ENCODE assay signal across 16 cellular contexts in genomic region chr20:10489853-10490627, GRCh38. TPM values are rescaled to one million over a fixed set of nuclear protein-coding genes. Genes with fewer than 3 reads are reported as not detected.
DNase-seq lines count a peak whose midpoint lies in the region; ATAC-seq and TF ChIP-seq lines count a peak whose summit lies in the region.
"Had no signal": no experiment of that assay in that cellular context is flagged by ENCODE, and none has a peak within 500 bp of the region (broad histone marks: within the 10 kb centered on the region; RNA-seq: fewer than 3 reads in every experiment).

No MANE protein-coding gene starts in this region.

- no peak overlapping the region for H3K4me3 Mint-ChIP-seq in activated CD8-positive, alpha-beta T cell treated with anti-CD3 and anti-CD28 coated beads for 36 hours
- no peak overlapping the region for H3K4me3 Mint-ChIP-seq in activated CD8-positive, alpha-beta T cell treated with anti-CD3 and anti-CD28 coated beads, Interleukin-2, amount 10 ng/mL, durations not matched to agents 7 days and 5 days
- H3K4me3 Mint-ChIP-seq in activated naive CD8-positive, alpha-beta T cell treated with anti-CD3 and anti-CD28 coated beads, Interleukin-2, amount 10 ng/mL, durations not matched to agents 7 days and 5 days: peak overlapping the region; percentile 4
- no peak overlapping the region for H3K4me3 Mint-ChIP-seq in glutamatergic neuron (ENCODE audit: unreplicated experiment)
- H3K4me3 Mint-ChIP-seq in stimulated activated effector memory CD8-positive, alpha-beta T cell treated with anti-CD3 and anti-CD28 coated beads, Interleukin-12 subunit alpha, Interleukin-12 subunit beta, amount 100 ng/mL, for 72 hours: no peak overlapping the region
- H3K4me3 Mint-ChIP-seq: activated CD8-positive, alpha-beta memory T cell treated with anti-CD3 and anti-CD28 coated beads, Interleukin-2, amount 10 ng/mL, durations not matched to agents 7 days and 5 days had no signal

- H3K27ac Mint-ChIP-seq in activated CD8-positive, alpha-beta T cell treated with anti-CD3 and anti-CD28 coated beads for 36 hours: no peak overlapping the region
- H3K27ac Mint-ChIP-seq in activated CD8-positive, alpha-beta T cell treated with anti-CD3 and anti-CD28 coated beads, Interleukin-2, amount 10 ng/mL, durations not matched to agents 7 days and 5 days: no peak overlapping the region
- H3K27ac Mint-ChIP-seq in activated naive CD8-positive, alpha-beta T cell treated with anti-CD3 and anti-CD28 coated beads, Interleukin-2, amount 10 ng/mL, durations not matched to agents 7 days and 5 days: peak overlapping the region; percentile 64
- peak overlapping the region; percentile 71 for H3K27ac Mint-ChIP-seq in glutamatergic neuron (ENCODE audit: unreplicated experiment)
- H3K27ac Mint-ChIP-seq in stimulated activated effector memory CD8-positive, alpha-beta T cell treated with anti-CD3 and anti-CD28 coated beads, Interleukin-12 subunit alpha, Interleukin-12 subunit beta, amount 100 ng/mL, for 72 hours: peak overlapping the region; percentile 13
- H3K27ac Mint-ChIP-seq: activated CD8-positive, alpha-beta memory T cell treated with anti-CD3 and anti-CD28 coated beads, Interleukin-2, amount 10 ng/mL, durations not matched to agents 7 days and 5 days had no signal

- intact Hi-C loops in activated CD8-positive, alpha-beta T cell treated with anti-CD3 and anti-CD28 coated beads for 36 hours (cut with micrococcal nuclease): no loop called here
- intact Hi-C loops in spleen (cut with DNase I; ENCODE audit: low total_unique reads): no loop called here

- CTCF ChIA-PET in activated CD8-positive, alpha-beta T cell treated with anti-CD3 and anti-CD28 coated beads for 36 hours (lab: Charles Lee): no interaction called here
- CTCF ChIA-PET in activated CD8-positive, alpha-beta T cell treated with anti-CD3 and anti-CD28 coated beads, Interleukin-2, amount 10 ng/mL, durations not matched to agents 7 days and 5 days (lab: Charles Lee): interaction anchor here (1.1 kb wide), 1 partner anchor 1054 kb away, joined by 3 read pairs; no protein-coding TSS in a partner anchor

- H3K27me3 Mint-ChIP-seq in activated CD8-positive, alpha-beta T cell treated with anti-CD3 and anti-CD28 coated beads for 36 hours: no peaks in the 10 kb centered on the region
- H3K27me3 Mint-ChIP-seq in activated CD8-positive, alpha-beta T cell treated with anti-CD3 and anti-CD28 coated beads, Interleukin-2, amount 10 ng/mL, durations not matched to agents 7 days and 5 days (ENCODE audit: low read depth): no peaks in the 10 kb centered on the region
- no peaks in the 10 kb centered on the region for H3K27me3 Mint-ChIP-seq in activated naive CD8-positive, alpha-beta T cell treated with anti-CD3 and anti-CD28 coated beads, Interleukin-2, amount 10 ng/mL, durations not matched to agents 7 days and 5 days
- no peaks in the 10 kb centered on the region for H3K27me3 Mint-ChIP-seq in glutamatergic neuron (ENCODE audit: unreplicated experiment)
- H3K27me3 Mint-ChIP-seq: activated CD8-positive, alpha-beta memory T cell treated with anti-CD3 and anti-CD28 coated beads, Interleukin-2, amount 10 ng/mL, durations not matched to agents 7 days and 5 days had no signal

- peaks cover 0 to 66% (median 16%) of the 10 kb centered on the region in 6 donors for H3K4me1 ChIP-seq in spleen
- H3K4me1 ChIP-seq: gastrocnemius medialis had no signal

- H3K36me3 ChIP-seq in spleen: no peaks in the 10 kb centered on the region
- H3K36me3 ChIP-seq: gastrocnemius medialis, suprapubic skin had no signal

- H3K9me3 ChIP-seq in spleen: no peaks in the 10 kb centered on the region
- H3K9me3 ChIP-seq: gastrocnemius medialis, suprapubic skin had no signal

- POLR2A ChIA-PET in activated CD8-positive, alpha-beta T cell treated with anti-CD3 and anti-CD28 coated beads for 36 hours (lab: Charles Lee): no interaction called here
- POLR2A ChIA-PET in activated CD8-positive, alpha-beta T cell treated with anti-CD3 and anti-CD28 coated beads, Interleukin-2, amount 10 ng/mL, durations not matched to agents 7 days and 5 days (lab: Charles Lee): no interaction called here
- POLR2A ChIA-PET in activated naive CD8-positive, alpha-beta T cell treated with anti-CD3 and anti-CD28 coated beads, Interleukin-2, amount 10 ng/mL, durations not matched to agents 7 days and 5 days (lab: Charles Lee): no interaction called here

- no peaks in the 10 kb centered on the region for H3K9me3 Mint-ChIP-seq in activated CD8-positive, alpha-beta T cell treated with anti-CD3 and anti-CD28 coated beads for 36 hours
- no peaks in the 10 kb centered on the region for H3K9me3 Mint-ChIP-seq in activated CD8-positive, alpha-beta T cell treated with anti-CD3 and anti-CD28 coated beads, Interleukin-2, amount 10 ng/mL, durations not matched to agents 7 days and 5 days (ENCODE audit: insufficient read depth)
- no peaks in the 10 kb centered on the region for H3K9me3 Mint-ChIP-seq in activated naive CD8-positive, alpha-beta T cell treated with anti-CD3 and anti-CD28 coated beads, Interleukin-2, amount 10 ng/mL, durations not matched to agents 7 days and 5 days
- no peaks in the 10 kb centered on the region for H3K9me3 Mint-ChIP-seq in glutamatergic neuron (ENCODE audit: unreplicated experiment)
- no peaks in the 10 kb centered on the region for H3K9me3 Mint-ChIP-seq in stimulated activated effector memory CD8-positive, alpha-beta T cell treated with anti-CD3 and anti-CD28 coated beads, Interleukin-12 subunit alpha, Interleukin-12 subunit beta, amount 100 ng/mL, for 72 hours

- TF ChIP-seq POLR2A in spleen (IDR thresholded peaks at IDR 0.05): no peak

- no peaks in the 10 kb centered on the region for H3K27me3 ChIP-seq in spleen (replicated peaks in 1 of 7)
- H3K27me3 ChIP-seq: gastrocnemius medialis, suprapubic skin had no signal

- ATAC-seq in activated CD8-positive, alpha-beta T cell treated with anti-CD3 and anti-CD28 coated beads for 36 hours: peak; percentile 34
- no peak for ATAC-seq in activated CD8-positive, alpha-beta T cell treated with anti-CD3 and anti-CD28 coated beads, Interleukin-2, amount 10 ng/mL, durations not matched to agents 7 days and 5 days
- ATAC-seq in activated naive CD8-positive, alpha-beta T cell treated with anti-CD3 and anti-CD28 coated beads, Interleukin-2, amount 10 ng/mL, durations not matched to agents 7 days and 5 days (ENCODE audit: low read depth): no peak
- ATAC-seq in stimulated activated effector memory CD8-positive, alpha-beta T cell treated with anti-CD3 and anti-CD28 coated beads, Interleukin-12 subunit alpha, Interleukin-12 subunit beta, amount 100 ng/mL, for 72 hours: no peak
- ATAC-seq: activated CD8-positive, alpha-beta memory T cell treated with anti-CD3 and anti-CD28 coated beads, Interleukin-2, amount 10 ng/mL, durations not matched to agents 7 days and 5 days; gastrocnemius medialis; HepG2 had no signal

- H3K36me3 Mint-ChIP-seq in activated CD8-positive, alpha-beta T cell treated with anti-CD3 and anti-CD28 coated beads for 36 hours (ENCODE audit: low read depth): peaks cover 4% of the 10 kb centered on the region
- H3K36me3 Mint-ChIP-seq in activated CD8-positive, alpha-beta T cell treated with anti-CD3 and anti-CD28 coated beads, Interleukin-2, amount 10 ng/mL, durations not matched to agents 7 days and 5 days (ENCODE audit: low read depth): peaks cover 18% of the 10 kb centered on the region
- peaks cover 14% of the 10 kb centered on the region for H3K36me3 Mint-ChIP-seq in activated naive CD8-positive, alpha-beta T cell treated with anti-CD3 and anti-CD28 coated beads, Interleukin-2, amount 10 ng/mL, durations not matched to agents 7 days and 5 days
- H3K36me3 Mint-ChIP-seq in glutamatergic neuron (ENCODE audit: unreplicated experiment): no peaks in the 10 kb centered on the region
- no peaks in the 10 kb centered on the region for H3K36me3 Mint-ChIP-seq in stimulated activated effector memory CD8-positive, alpha-beta T cell treated with anti-CD3 and anti-CD28 coated beads, Interleukin-12 subunit alpha, Interleukin-12 subunit beta, amount 100 ng/mL, for 72 hours

- DNase-seq in activated CD8-positive, alpha-beta T cell treated with anti-CD3 and anti-CD28 coated beads for 36 hours: no peak
- DNase-seq in activated CD8-positive, alpha-beta T cell treated with anti-CD3 and anti-CD28 coated beads, Interleukin-2, amount 10 ng/mL, durations not matched to agents 7 days and 5 days: no peak
- no peak for DNase-seq in activated naive CD8-positive, alpha-beta T cell treated with anti-CD3 and anti-CD28 coated beads, Interleukin-2, amount 10 ng/mL, durations not matched to agents 7 days and 5 days
- DNase-seq in glutamatergic neuron: no peak
- DNase-seq in stimulated activated effector memory CD8-positive, alpha-beta T cell treated with anti-CD3 and anti-CD28 coated beads, Interleukin-12 subunit alpha, Interleukin-12 subunit beta, amount 100 ng/mL, for 72 hours (ENCODE audit: low spot score in 2 of 2): no peak
- DNase-seq in spleen: no peak
- DNase-seq in kidney glomerular epithelial cell (lab: John Stamatoyannopoulos, UW): no peak
- no peak for DNase-seq in DMS153 (lab: John Stamatoyannopoulos, UW)
- DNase-seq: 8988T; activated CD8-positive, alpha-beta memory T cell treated with anti-CD3 and anti-CD28 coated beads, Interleukin-2, amount 10 ng/mL, durations not matched to agents 7 days and 5 days; aorta; gastrocnemius medialis; NCI-H82; stimulated activated CD4-positive, alpha-beta T cell treated with anti-CD3 and anti-CD28 coated beads, Interleukin-4, amount 100 ng/mL, for 24 hours had no signal

- H3K4me3 ChIP-seq in spleen: no peak overlapping the region
- H3K4me3 ChIP-seq: gastrocnemius medialis, suprapubic skin had no signal

- peaks cover 27% of the 10 kb centered on the region for H3K4me1 Mint-ChIP-seq in activated CD8-positive, alpha-beta T cell treated with anti-CD3 and anti-CD28 coated beads for 36 hours (ENCODE audit: low read depth)
- peaks cover 31% of the 10 kb centered on the region for H3K4me1 Mint-ChIP-seq in activated CD8-positive, alpha-beta T cell treated with anti-CD3 and anti-CD28 coated beads, Interleukin-2, amount 10 ng/mL, durations not matched to agents 7 days and 5 days (ENCODE audit: low read depth)
- peaks cover 28% of the 10 kb centered on the region for H3K4me1 Mint-ChIP-seq in activated naive CD8-positive, alpha-beta T cell treated with anti-CD3 and anti-CD28 coated beads, Interleukin-2, amount 10 ng/mL, durations not matched to agents 7 days and 5 days
- H3K4me1 Mint-ChIP-seq in glutamatergic neuron (ENCODE audit: low read depth, unreplicated experiment): peaks cover 26% of the 10 kb centered on the region
- H3K4me1 Mint-ChIP-seq in stimulated activated effector memory CD8-positive, alpha-beta T cell treated with anti-CD3 and anti-CD28 coated beads, Interleukin-12 subunit alpha, Interleukin-12 subunit beta, amount 100 ng/mL, for 72 hours: peaks cover 30% of the 10 kb centered on the region

- no peak for TF ChIP-seq CTCF in activated CD8-positive, alpha-beta T cell treated with anti-CD3 and anti-CD28 coated beads for 36 hours (IDR thresholded peaks at IDR 0.05)
- TF ChIP-seq CTCF in glutamatergic neuron (IDR thresholded peaks at IDR 0.05; ENCODE audit: partially characterized antibody, unreplicated experiment) (no peak), spleen (IDR thresholded peaks at IDR 0.05 in 8 of 11, conservative IDR thresholded peaks at IDR 0.05 in 3 of 11) (no peak)

- no peak overlapping the region for H3K27ac ChIP-seq in spleen
- H3K27ac ChIP-seq: gastrocnemius medialis, suprapubic skin had no signal

- WGBS in spleen, 5 donors: 84 to 91% (median 88%) methylated on average over 3 of the region's 3 CpGs

RNA-seq across cellular contexts. Expression of gene SLX4IP, which starts 54.9 kb away (rescaled TPM):
- total RNA-seq in activated CD8-positive, alpha-beta T cell treated with anti-CD3 and anti-CD28 coated beads for 36 hours: 1 to 10 TPM; 6.5 to 7.3 TPM
- 1 to 10 TPM; 8.8 to 8.9 TPM for total RNA-seq in activated CD8-positive, alpha-beta T cell treated with anti-CD3 and anti-CD28 coated beads, Interleukin-2, amount 10 ng/mL, durations not matched to agents 7 days and 5 days
- 1 to 10 TPM; 7.6 to 8.5 TPM for total RNA-seq in activated naive CD8-positive, alpha-beta T cell treated with anti-CD3 and anti-CD28 coated beads, Interleukin-2, amount 10 ng/mL, durations not matched to agents 7 days and 5 days
- 7.9 TPM for total RNA-seq in glutamatergic neuron (ENCODE audit: unreplicated experiment)
- 1 to 10 TPM; 4.1 to 9.0 (median 6.2) TPM for total RNA-seq in spleen
- polyA plus RNA-seq in spleen: 1 to 10 TPM; 2.8 to 2.9 (median 2.8) TPM

RNA-seq across cellular contexts. Expression of gene MKKS, which starts 56.0 kb away (rescaled TPM):
- 1 to 10 TPM; 6.9 TPM for total RNA-seq in activated CD8-positive, alpha-beta T cell treated with anti-CD3 and anti-CD28 coated beads for 36 hours
- 1 to 10 TPM; 7.4 to 7.8 TPM for total RNA-seq in activated CD8-positive, alpha-beta T cell treated with anti-CD3 and anti-CD28 coated beads, Interleukin-2, amount 10 ng/mL, durations not matched to agents 7 days and 5 days
- total RNA-seq in activated naive CD8-positive, alpha-beta T cell treated with anti-CD3 and anti-CD28 coated beads, Interleukin-2, amount 10 ng/mL, durations not matched to agents 7 days and 5 days: 1 to 10 TPM; 9.6 to 10.0 TPM
- 15.1 TPM for total RNA-seq in glutamatergic neuron (ENCODE audit: unreplicated experiment)
- 10 to 100 TPM; 10.4 to 18.8 (median 13.6) TPM for total RNA-seq in spleen
- polyA plus RNA-seq in spleen: 10 to 100 TPM; 11.7 to 16.3 (median 14.3) TPM

Comparison
In these comparisons a context has a peak if more than half of its experiments do, and no peak if none do; other contexts are left out.
1. H3K27ac Mint-ChIP-seq: peak in activated naive CD8-positive, alpha-beta T cell treated with anti-CD3 and anti-CD28 coated beads, Interleukin-2, amount 10 ng/mL, durations not matched to agents 7 days and 5 days (single experiment), glutamatergic neuron (single experiment) and stimulated activated effector memory CD8-positive, alpha-beta T cell treated with anti-CD3 and anti-CD28 coated beads, Interleukin-12 subunit alpha, Interleukin-12 subunit beta, amount 100 ng/mL, for 72 hours (single experiment); none in activated CD8-positive, alpha-beta T cell treated with anti-CD3 and anti-CD28 coated beads for 36 hours (single experiment) and activated CD8-positive, alpha-beta T cell treated with anti-CD3 and anti-CD28 coated beads, Interleukin-2, amount 10 ng/mL, durations not matched to agents 7 days and 5 days (single experiment).